1 cellular context compared by ENCODE assay signal in the genomic region with DNA sequence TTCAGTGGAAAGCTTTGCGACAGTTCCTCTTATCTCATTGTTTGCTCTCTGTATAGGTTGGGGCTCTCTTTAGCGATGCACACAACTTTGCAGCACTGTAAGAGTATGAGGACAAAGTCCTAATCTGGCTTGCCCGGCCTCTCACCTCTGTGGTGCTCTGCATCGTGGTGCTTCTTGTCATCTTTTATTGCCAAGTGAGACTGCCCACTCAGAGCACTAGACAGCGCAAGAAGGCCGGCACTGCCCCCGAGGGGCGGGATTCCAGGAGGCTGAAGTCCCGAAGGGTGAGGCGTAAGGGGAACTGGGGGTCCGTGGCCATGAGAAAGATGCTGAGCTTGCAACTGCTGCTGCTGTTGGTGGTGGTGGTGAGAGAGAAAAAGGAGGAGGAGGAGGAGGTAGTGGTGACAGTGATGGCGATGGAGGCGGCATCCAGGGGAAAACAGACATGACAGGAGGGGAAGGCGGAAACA.
TF ChIP-seq lines count a peak whose summit lies in the region.

No MANE protein-coding gene starts in this region.

TF ChIP-seq in HEK293, 187 proteins besides CTCF, POLR2A, EP300 and RAD21:
- TF ChIP-seq, protein P1, sequence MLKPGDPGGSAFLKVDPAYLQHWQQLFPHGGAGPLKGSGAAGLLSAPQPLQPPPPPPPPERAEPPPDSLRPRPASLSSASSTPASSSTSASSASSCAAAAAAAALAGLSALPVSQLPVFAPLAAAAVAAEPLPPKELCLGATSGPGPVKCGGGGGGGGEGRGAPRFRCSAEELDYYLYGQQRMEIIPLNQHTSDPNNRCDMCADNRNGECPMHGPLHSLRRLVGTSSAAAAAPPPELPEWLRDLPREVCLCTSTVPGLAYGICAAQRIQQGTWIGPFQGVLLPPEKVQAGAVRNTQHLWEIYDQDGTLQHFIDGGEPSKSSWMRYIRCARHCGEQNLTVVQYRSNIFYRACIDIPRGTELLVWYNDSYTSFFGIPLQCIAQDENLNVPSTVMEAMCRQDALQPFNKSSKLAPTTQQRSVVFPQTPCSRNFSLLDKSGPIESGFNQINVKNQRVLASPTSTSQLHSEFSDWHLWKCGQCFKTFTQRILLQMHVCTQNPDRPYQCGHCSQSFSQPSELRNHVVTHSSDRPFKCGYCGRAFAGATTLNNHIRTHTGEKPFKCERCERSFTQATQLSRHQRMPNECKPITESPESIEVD (tag by site-specific recombination; IDR thresholded peaks at IDR 0.05), result no peak
- TF ChIP-seq EGR2 (tag by site-specific recombination; IDR thresholded peaks at IDR 0.05; ENCODE audit: low read depth) (peak; percentile 55; the same call in 1 of the 2 replicates), ZNF629 (tag by site-specific recombination; IDR thresholded peaks at IDR 0.05) (no peak), ZNF239 (tag by site-specific recombination; IDR thresholded peaks at IDR 0.05) (no peak), ZNF701 (tag by site-specific recombination; IDR thresholded peaks at IDR 0.05) (no peak), ZNF391 (tag by site-specific recombination; IDR thresholded peaks at IDR 0.05; ENCODE audit: borderline replicate concordance, low read depth) (no peak)
